1 cellular context compared by ENCODE assay signal in the genomic region with DNA sequence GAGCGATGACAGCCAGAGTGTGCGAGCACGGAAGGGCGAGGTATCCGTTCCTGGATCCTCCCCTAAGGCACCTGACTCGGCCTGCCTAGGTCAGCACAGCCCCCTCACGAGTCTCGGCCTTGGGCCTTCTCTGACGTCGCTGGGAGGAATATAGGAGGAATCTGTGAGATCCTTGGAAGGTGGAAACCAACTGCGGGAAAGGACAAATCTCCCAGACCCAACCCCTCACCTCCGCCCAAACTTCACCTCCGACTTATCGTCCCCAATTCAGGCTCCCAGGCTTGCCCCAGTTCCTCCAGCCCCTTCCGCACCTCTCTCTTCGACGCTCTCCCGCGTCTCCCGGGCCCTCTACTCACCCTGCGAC.
TF ChIP-seq lines count a peak whose summit lies in the region.

No MANE protein-coding gene starts in this region.

TF ChIP-seq in K562, 482 proteins besides CTCF, POLR2A, EP300 and RAD21 (continues in another document):
- TF ChIP-seq NR0B1 (IDR thresholded peaks at IDR 0.05; ENCODE audit: partially characterized antibody) (no peak), E2F3 (CRISPR knock-in tag; IDR thresholded peaks at IDR 0.05) (no peak), GTF3C2 (IDR thresholded peaks at IDR 0.05; ENCODE audit: borderline replicate concordance, extremely low read depth, insufficient read length) (no peak), YY1 (IDR thresholded peaks at IDR 0.05; ENCODE audit: borderline replicate concordance in 1 of 3, control insufficient read depth in 1 of 3, extremely low read depth in 1 of 3, insufficient read depth in 3 of 3, insufficient read length in 1 of 3, insufficient replicate concordance in 2 of 3, low read depth in 1 of 3, low read length in 2 of 3) (no peak), PTTG1 (tag; IDR thresholded peaks at IDR 0.05; ENCODE audit: low read depth) (no peak), LARP7 (IDR thresholded peaks at IDR 0.05) (no peak), HES1 (IDR thresholded peaks at IDR 0.05; ENCODE audit: low read depth) (no peak), TRIM25 (IDR thresholded peaks at IDR 0.05; ENCODE audit: borderline replicate concordance) (no peak), ZNF644 (tag; IDR thresholded peaks at IDR 0.05; ENCODE audit: low read depth) (no peak), PRPF4 (IDR thresholded peaks at IDR 0.05; ENCODE audit: insufficient read depth, low read depth, low read length, poor library complexity, severe bottlenecking) (no peak), HOXB6 (CRISPR knock-in tag; IDR thresholded peaks at IDR 0.05; ENCODE audit: borderline replicate concordance) (no peak), MITF (IDR thresholded peaks at IDR 0.05) (0 out of 2 replicates have a peak, but pooled peaks have one; percentile 15), NR4A1 (CRISPR knock-in tag; IDR thresholded peaks at IDR 0.05) (no peak), NR4A1 (tag; IDR thresholded peaks at IDR 0.05) (no peak), TAF15 (IDR thresholded peaks at IDR 0.05; ENCODE audit: low read depth, low read length) (no peak), ZNF655 (CRISPR knock-in tag; IDR thresholded peaks at IDR 0.05) (no peak), TGIF2 (CRISPR knock-in tag; IDR thresholded peaks at IDR 0.05) (no peak), RAD51 (IDR thresholded peaks at IDR 0.05; ENCODE audit: borderline replicate concordance, low read depth) (no peak), ZNF165 (CRISPR knock-in tag; IDR thresholded peaks at IDR 0.05; ENCODE audit: borderline replicate concordance) (no peak), ASH1L (IDR thresholded peaks at IDR 0.05; ENCODE audit: borderline replicate concordance, low read depth, partially characterized antibody) (no peak), ZNF407 (IDR thresholded peaks at IDR 0.05; ENCODE audit: low read depth) (no peak), PYGO2 (tag; IDR thresholded peaks at IDR 0.05) (no peak), KLF16 (IDR thresholded peaks at IDR 0.05) (no peak), CHD2 (IDR thresholded peaks at IDR 0.05; ENCODE audit: low read depth, low read length) (no peak), MCM2 (IDR thresholded peaks at IDR 0.05; ENCODE audit: low read depth) (no peak), OTX1 (CRISPR knock-in tag; IDR thresholded peaks at IDR 0.05) (no peak), TAF9B (IDR thresholded peaks at IDR 0.05; ENCODE audit: partially characterized antibody) (no peak), ELF1 (tag; IDR thresholded peaks at IDR 0.05) (no peak)
- TF ChIP-seq, protein P1, sequence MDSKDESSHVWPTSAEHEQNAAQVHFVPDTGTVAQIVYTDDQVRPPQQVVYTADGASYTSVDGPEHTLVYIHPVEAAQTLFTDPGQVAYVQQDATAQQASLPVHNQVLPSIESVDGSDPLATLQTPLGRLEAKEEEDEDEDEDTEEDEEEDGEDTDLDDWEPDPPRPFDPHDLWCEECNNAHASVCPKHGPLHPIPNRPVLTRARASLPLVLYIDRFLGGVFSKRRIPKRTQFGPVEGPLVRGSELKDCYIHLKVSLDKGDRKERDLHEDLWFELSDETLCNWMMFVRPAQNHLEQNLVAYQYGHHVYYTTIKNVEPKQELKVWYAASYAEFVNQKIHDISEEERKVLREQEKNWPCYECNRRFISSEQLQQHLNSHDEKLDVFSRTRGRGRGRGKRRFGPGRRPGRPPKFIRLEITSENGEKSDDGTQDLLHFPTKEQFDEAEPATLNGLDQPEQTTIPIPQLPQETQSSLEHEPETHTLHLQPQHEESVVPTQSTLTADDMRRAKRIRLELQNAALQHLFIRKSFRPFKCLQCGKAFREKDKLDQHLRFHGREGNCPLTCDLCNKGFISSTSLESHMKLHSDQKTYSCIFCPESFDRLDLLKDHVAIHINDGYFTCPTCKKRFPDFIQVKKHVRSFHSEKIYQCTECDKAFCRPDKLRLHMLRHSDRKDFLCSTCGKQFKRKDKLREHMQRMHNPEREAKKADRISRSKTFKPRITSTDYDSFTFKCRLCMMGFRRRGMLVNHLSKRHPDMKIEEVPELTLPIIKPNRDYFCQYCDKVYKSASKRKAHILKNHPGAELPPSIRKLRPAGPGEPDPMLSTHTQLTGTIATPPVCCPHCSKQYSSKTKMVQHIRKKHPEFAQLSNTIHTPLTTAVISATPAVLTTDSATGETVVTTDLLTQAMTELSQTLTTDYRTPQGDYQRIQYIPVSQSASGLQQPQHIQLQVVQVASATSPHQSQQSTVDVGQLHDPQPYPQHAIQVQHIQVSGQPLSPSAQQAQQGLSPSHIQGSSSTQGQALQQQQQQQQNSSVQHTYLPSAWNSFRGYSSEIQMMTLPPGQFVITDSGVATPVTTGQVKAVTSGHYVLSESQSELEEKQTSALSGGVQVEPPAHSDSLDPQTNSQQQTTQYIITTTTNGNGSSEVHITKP (IDR thresholded peaks at IDR 0.05; ENCODE audit: partially characterized antibody), result no peak
- TF ChIP-seq, protein P2, sequence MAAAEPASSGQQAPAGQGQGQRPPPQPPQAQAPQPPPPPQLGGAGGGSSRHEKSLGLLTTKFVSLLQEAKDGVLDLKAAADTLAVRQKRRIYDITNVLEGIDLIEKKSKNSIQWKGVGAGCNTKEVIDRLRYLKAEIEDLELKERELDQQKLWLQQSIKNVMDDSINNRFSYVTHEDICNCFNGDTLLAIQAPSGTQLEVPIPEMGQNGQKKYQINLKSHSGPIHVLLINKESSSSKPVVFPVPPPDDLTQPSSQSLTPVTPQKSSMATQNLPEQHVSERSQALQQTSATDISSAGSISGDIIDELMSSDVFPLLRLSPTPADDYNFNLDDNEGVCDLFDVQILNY (CRISPR knock-in tag; IDR thresholded peaks at IDR 0.05), result no peak
